Comparison of ENCODE assay signal across 8 cellular contexts in the genomic region with DNA sequence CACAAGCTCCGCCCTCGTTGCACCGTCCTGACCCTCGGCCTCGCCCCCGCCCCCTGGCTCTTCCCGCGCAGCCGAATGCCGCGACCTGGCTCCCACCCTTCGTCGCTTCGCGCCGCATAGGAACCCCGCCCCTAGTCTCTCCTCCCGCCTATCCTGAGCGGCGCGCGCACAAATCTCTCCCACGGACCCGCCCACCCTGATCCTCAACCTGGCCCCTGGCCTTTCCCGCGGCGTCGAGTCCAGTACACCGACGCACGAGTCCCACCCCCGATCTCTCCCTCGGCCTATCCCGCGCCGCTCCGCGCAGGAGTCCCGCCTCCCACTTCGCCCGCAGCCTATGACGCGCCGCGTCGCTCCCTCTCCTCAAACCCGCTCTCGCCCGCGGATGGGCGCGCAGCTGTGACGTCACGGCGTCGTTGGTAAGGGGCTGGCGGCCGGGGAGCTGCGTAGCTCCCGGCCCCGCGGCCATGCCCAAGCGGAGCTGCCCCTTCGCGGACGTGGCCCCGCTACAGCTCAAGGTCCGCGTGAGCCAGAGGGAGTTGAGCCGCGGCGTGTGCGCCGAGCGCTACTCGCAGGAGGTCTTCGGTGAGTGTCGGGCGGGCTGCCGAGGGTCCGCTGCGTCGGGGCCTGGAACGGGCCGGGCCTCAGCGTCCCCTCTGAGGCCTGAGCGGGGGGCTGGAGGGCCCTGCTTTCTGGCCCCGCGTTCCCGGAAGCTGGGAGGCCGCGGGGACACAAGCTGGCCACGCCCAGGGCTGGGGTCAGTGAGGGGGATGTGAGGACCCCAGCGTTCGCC. TPM values are rescaled to one million over a fixed set of nuclear protein-coding genes. Genes with fewer than 3 reads are reported as not detected.
DNase-seq lines count a peak whose midpoint lies in the region; ATAC-seq, FAIRE-seq and TF ChIP-seq lines count a peak whose summit lies in the region.

A gene with protein sequence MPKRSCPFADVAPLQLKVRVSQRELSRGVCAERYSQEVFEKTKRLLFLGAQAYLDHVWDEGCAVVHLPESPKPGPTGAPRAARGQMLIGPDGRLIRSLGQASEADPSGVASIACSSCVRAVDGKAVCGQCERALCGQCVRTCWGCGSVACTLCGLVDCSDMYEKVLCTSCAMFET (plus strand): TSS at position 413 of the 793 bp plus-strand sequence. CDS start 55 bp downstream, at position 468.

- TF ChIP-seq CTCF in AG10803 (conservative IDR thresholded peaks at IDR 0.05; ENCODE audit: low read length), result no peak

- peak; percentile 92 for ATAC-seq in GM19043 (IDR thresholded peaks at IDR 0.05; ENCODE audit: low read depth, unreplicated experiment)
- ATAC-seq in HG03378 (IDR thresholded peaks at IDR 0.05; ENCODE audit: unreplicated experiment), result peak; percentile 73

- FAIRE-seq in islet of Langerhans (lab: Jason Lieb, UNC), result peak; percentile 41

- DNase-seq in AG10803 (ENCODE audit: low read depth) (peak; percentile 99), NCI-H460 (ENCODE audit: extremely low read depth, low read depth) (peak; percentile 99), cerebellar nuclear complex (lab: John Stamatoyannopoulos, UW) (peak; percentile 84 to 100)
- DNase-seq in activated CD4-positive, CD25-positive, alpha-beta regulatory T cell treated with anti-CD3 and anti-CD28 coated beads, Interleukin-2, amount 50 U/mL, for 72 hours, result peak; percentile 100
- peak; percentile 100 for DNase-seq in stimulated activated CD4-positive, alpha-beta T cell treated with anti-CD3 and anti-CD28 coated beads, Interleukin-12 subunit alpha, Interleukin-12 subunit beta, amount 100 ng/mL, for 4 hours

- H3K4me3 ChIP-seq in AG10803 (ENCODE audit: low read length), result peak within 1 kb of the TSS; percentile 88

RNA-seq across cellular contexts. Expression of the gene that starts here (rescaled TPM):
- total RNA-seq in NCI-H460 (2014; rRNA removed; shearing (Covaris generic)), result 70.0 and 94.5 TPM in 2 replicates
- 520 and 726 TPM in 2 replicates for polyA plus RNA-seq in NCI-H460 (2014; cell fraction: nucleus; rRNA removed)

Comparison
In these comparisons a context has a peak if more than half of its experiments do, and no peak if none do; other contexts are left out.
1. Peak in every context shown above with its lines: DNase-seq, ATAC-seq and H3K4me3 ChIP-seq.